ENCODE assay signal across 10 cellular contexts in genomic region chr10:82811621-82812020, GRCh38.
DNase-seq lines count a peak whose midpoint lies in the region; ATAC-seq, FAIRE-seq and TF ChIP-seq lines count a peak whose summit lies in the region.
"Had no signal": no experiment of that assay in that cellular context is flagged by ENCODE, and none has a peak within 500 bp of the region (broad histone marks: within the 10 kb centered on the region; RNA-seq: fewer than 3 reads in every experiment).

No MANE protein-coding gene starts in this region.

- FAIRE-seq in bronchial epithelial cell (lab: Jason Lieb, UNC), result no peak

- peak; percentile 25 for DNase-seq in activated CD4-positive, alpha-beta T cell treated with anti-CD3 and anti-CD28 coated beads for 36 hours
- no peak for DNase-seq in activated CD4-positive, alpha-beta T cell treated with anti-CD3 and anti-CD28 coated beads, Interleukin-2, amount 50 U/mL, for 4 hours
- DNase-seq in HT-29 (ENCODE audit: low spot score), result peak; percentile 53
- no peak for DNase-seq in bronchial epithelial cell (ENCODE audit: low read depth)
- DNase-seq in progenitor cell of endocrine pancreas (ENCODE audit: low spot score, unreplicated experiment), result no peak
- no peak for DNase-seq in NCI-H2227 (lab: John Stamatoyannopoulos, UW; ENCODE audit: unreplicated experiment)
- DNase-seq in NCI-H2227 treated with DMSO at 0.1 percent for 48 hours (lab: John Stamatoyannopoulos, UW), result no peak
- DNase-seq in occipital lobe (lab: John Stamatoyannopoulos, UW), result no peak
- DNase-seq: CD4-positive, alpha-beta memory T cell had no signal

- ATAC-seq in activated CD4-positive, alpha-beta T cell treated with anti-CD3 and anti-CD28 coated beads for 36 hours, result no peak
- ATAC-seq: stimulated activated memory B cell treated with anti-CD40 and anti-IgM and Interleukin-4, amounts not matched to agents 10 μg/mL and 1 μg/mL and 100 μg/mL, for 72 hours had no signal

- H3K36me3 ChIP-seq in bronchial epithelial cell (ENCODE audit: control insufficient read depth, insufficient read depth, low read length), result no peaks in the 10 kb centered on the region

- no peak overlapping the region for H3K4me3 ChIP-seq in bronchial epithelial cell (ENCODE audit: low read depth, low read length)

- POLR2A ChIA-PET in activated CD4-positive, alpha-beta T cell treated with anti-CD3 and anti-CD28 coated beads for 36 hours (lab: Charles Lee), result no interaction called here

- H3K4me1 Mint-ChIP-seq in activated CD4-positive, alpha-beta T cell treated with anti-CD3 and anti-CD28 coated beads for 36 hours, result no peaks in the 10 kb centered on the region
- peaks cover 7% of the 10 kb centered on the region for H3K4me1 Mint-ChIP-seq in progenitor cell of endocrine pancreas (ENCODE audit: low read depth)
- H3K4me1 Mint-ChIP-seq: CD4-positive, alpha-beta memory T cell; stimulated activated memory B cell treated with anti-CD40 and anti-IgM and Interleukin-4, amounts not matched to agents 10 μg/mL and 1 μg/mL and 100 μg/mL, for 72 hours had no signal

- no peaks in the 10 kb centered on the region for H3K36me3 Mint-ChIP-seq in activated CD4-positive, alpha-beta T cell treated with anti-CD3 and anti-CD28 coated beads for 36 hours (ENCODE audit: low read depth)
- H3K36me3 Mint-ChIP-seq in progenitor cell of endocrine pancreas (ENCODE audit: insufficient read depth), result no peaks in the 10 kb centered on the region
- H3K36me3 Mint-ChIP-seq: CD4-positive, alpha-beta memory T cell; stimulated activated memory B cell treated with anti-CD40 and anti-IgM and Interleukin-4, amounts not matched to agents 10 μg/mL and 1 μg/mL and 100 μg/mL, for 72 hours had no signal

- H3K4me3 Mint-ChIP-seq in activated CD4-positive, alpha-beta T cell treated with anti-CD3 and anti-CD28 coated beads for 36 hours, result no peak overlapping the region
- no peak overlapping the region for H3K4me3 Mint-ChIP-seq in progenitor cell of endocrine pancreas (ENCODE audit: low read depth)
- H3K4me3 Mint-ChIP-seq: CD4-positive, alpha-beta memory T cell; stimulated activated memory B cell treated with anti-CD40 and anti-IgM and Interleukin-4, amounts not matched to agents 10 μg/mL and 1 μg/mL and 100 μg/mL, for 72 hours had no signal

- no peaks in the 10 kb centered on the region for H3K27me3 ChIP-seq in bronchial epithelial cell (ENCODE audit: control insufficient read depth, insufficient read depth, low read length)

- TF ChIP-seq CTCF in bronchial epithelial cell (IDR thresholded peaks at IDR 0.05; ENCODE audit: insufficient read depth, low read length, severe bottlenecking) (peak; percentile 4), progenitor cell of endocrine pancreas (IDR thresholded peaks at IDR 0.05; ENCODE audit: unreplicated experiment) (peak; percentile 46)

- peaks cover 1% of the 10 kb centered on the region for H3K9me3 Mint-ChIP-seq in activated CD4-positive, alpha-beta T cell treated with anti-CD3 and anti-CD28 coated beads for 36 hours (ENCODE audit: low read depth)
- no peaks in the 10 kb centered on the region for H3K9me3 Mint-ChIP-seq in progenitor cell of endocrine pancreas (ENCODE audit: low read depth)

- intact Hi-C loops in activated CD4-positive, alpha-beta T cell treated with anti-CD3 and anti-CD28 coated beads for 36 hours (cut with DNase I, micrococcal nuclease), result loop anchor here in 1 of 2 experiments (5.0 kb wide), 1 partner anchor 1061 kb away; no protein-coding TSS in a partner anchor

- H3K27me3 Mint-ChIP-seq in activated CD4-positive, alpha-beta T cell treated with anti-CD3 and anti-CD28 coated beads for 36 hours, result no peaks in the 10 kb centered on the region
- no peaks in the 10 kb centered on the region for H3K27me3 Mint-ChIP-seq in progenitor cell of endocrine pancreas
- H3K27me3 Mint-ChIP-seq: CD4-positive, alpha-beta memory T cell; stimulated activated memory B cell treated with anti-CD40 and anti-IgM and Interleukin-4, amounts not matched to agents 10 μg/mL and 1 μg/mL and 100 μg/mL, for 72 hours had no signal

- CTCF ChIA-PET in activated CD4-positive, alpha-beta T cell treated with anti-CD3 and anti-CD28 coated beads for 36 hours (lab: Charles Lee), result interaction anchor here (0.6 to 1.0 kb wide), 2 partner anchors 15 to 69 kb away, joined by 3 read pairs; no protein-coding TSS in a partner anchor

- no peak overlapping the region for H3K27ac Mint-ChIP-seq in activated CD4-positive, alpha-beta T cell treated with anti-CD3 and anti-CD28 coated beads for 36 hours
- H3K27ac Mint-ChIP-seq in progenitor cell of endocrine pancreas, result peak overlapping the region; percentile 43
- H3K27ac Mint-ChIP-seq: CD4-positive, alpha-beta memory T cell; stimulated activated memory B cell treated with anti-CD40 and anti-IgM and Interleukin-4, amounts not matched to agents 10 μg/mL and 1 μg/mL and 100 μg/mL, for 72 hours had no signal

Comparison
In these comparisons a context has a peak if more than half of its experiments do, and no peak if none do; other contexts are left out.
1. DNase-seq: peak in activated CD4-positive, alpha-beta T cell treated with anti-CD3 and anti-CD28 coated beads for 36 hours (single experiment) and HT-29 (single experiment); none in activated CD4-positive, alpha-beta T cell treated with anti-CD3 and anti-CD28 coated beads, Interleukin-2, amount 50 U/mL, for 4 hours (0 of 2), bronchial epithelial cell (single experiment), progenitor cell of endocrine pancreas (single experiment), NCI-H2227 (single experiment), NCI-H2227 treated with DMSO at 0.1 percent for 48 hours (single experiment) and occipital lobe (single experiment).